In the genomic region with DNA sequence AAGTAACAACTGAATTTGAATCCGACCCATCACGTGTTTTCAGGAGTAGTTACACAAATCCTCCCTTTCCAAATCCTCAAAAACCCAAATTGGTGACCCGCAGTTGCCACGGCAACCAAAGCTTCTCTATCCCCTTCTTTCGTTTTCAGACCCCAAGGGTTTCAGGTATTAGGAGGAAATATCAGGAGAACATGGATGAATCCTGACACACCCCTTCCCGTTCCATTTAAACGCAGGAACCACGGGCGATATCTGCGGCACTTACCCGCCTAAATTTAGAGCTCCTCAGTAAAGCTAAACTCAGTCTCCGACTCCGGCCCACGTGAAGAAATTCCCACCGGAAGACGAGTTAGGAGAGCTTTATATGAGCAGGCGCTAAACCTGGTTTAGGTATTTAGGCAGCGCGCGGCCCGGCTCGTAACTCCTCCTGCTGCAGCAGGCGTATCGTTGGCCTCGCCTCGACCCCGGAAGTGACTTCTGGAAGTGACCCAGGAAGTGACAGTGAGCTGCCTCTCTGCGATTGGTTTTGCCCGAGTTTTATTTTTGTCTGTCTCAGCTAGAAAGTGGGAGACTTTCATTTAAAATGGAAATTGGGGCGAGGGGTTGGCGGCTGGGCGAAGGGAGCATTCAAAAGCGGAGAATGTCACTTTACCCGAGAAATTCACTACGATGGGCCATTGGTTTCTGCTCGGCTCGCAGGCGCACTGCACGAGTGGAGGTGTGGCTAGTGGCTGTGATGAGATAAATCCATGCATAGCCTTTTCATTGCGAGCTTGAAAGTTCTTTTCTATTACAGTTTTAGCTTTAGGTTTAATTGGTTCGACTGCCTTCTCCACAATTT, we compare ENCODE assay signal across 8 cellular contexts. TPM values are rescaled to one million over a fixed set of nuclear protein-coding genes. Genes with fewer than 3 reads are reported as not detected.
DNase-seq lines count a peak whose midpoint lies in the region; ATAC-seq and TF ChIP-seq lines count a peak whose summit lies in the region.

A gene (minus strand): TSS at position 472 of the 841 bp plus-strand sequence.

- H3K4me3 Mint-ChIP-seq in naive thymus-derived CD8-positive, alpha-beta T cell = peak within 1 kb of the TSS; percentile 92 to 99 (median 98)

- peak; percentile 99 for ATAC-seq in GM21825 (IDR thresholded peaks at IDR 0.05; ENCODE audit: unreplicated experiment)
- ATAC-seq in naive thymus-derived CD8-positive, alpha-beta T cell = peak; percentile 99

- DNase-seq in Daoy (ENCODE audit: low read depth) (peak; percentile 92), RWPE1 (ENCODE audit: low spot score) (peak; percentile 86), fibroblast of mammary gland (ENCODE audit: low read depth) (peak; percentile 78)
- peak; percentile 67 to 77 for DNase-seq in activated T-helper 1 cell treated with anti-CD3 and anti-CD28 coated beads, Interleukin-2, amount 50 U/mL, for 16 hours (ENCODE audit: low read depth in 1 of 2, low spot score in 1 of 2)
- DNase-seq in naive thymus-derived CD8-positive, alpha-beta T cell = peak; percentile 74 to 95 (median 84)
- DNase-seq in stimulated activated naive CD4-positive, alpha-beta T cell (lab: John Stamatoyannopoulos, UW) = peak; percentile 74 to 88 (median 84)

- no peaks in the 10 kb centered on the region for H3K9me3 ChIP-seq in KOPT-K1 (ENCODE audit: insufficient read depth, low read length, poor library complexity, severe bottlenecking)

- peaks cover 16 to 55% (median 48%) of the 10 kb centered on the region in 4 donors for H3K4me1 Mint-ChIP-seq in naive thymus-derived CD8-positive, alpha-beta T cell

- peak within 1 kb of the TSS; percentile 94 to 100 (median 98) for H3K27ac Mint-ChIP-seq in naive thymus-derived CD8-positive, alpha-beta T cell

- CTCF ChIA-PET in RWPE1 (lab: Yijun Ruan, JAX) = interaction anchor here (0.6 to 1.1 kb wide), 3 partner anchors 9 to 1255 kb away, joined by 3 to 5 read pairs (median 4); no protein-coding TSS in a partner anchor

- no peaks in the 10 kb centered on the region for H3K9me3 Mint-ChIP-seq in naive thymus-derived CD8-positive, alpha-beta T cell

- H3K36me3 ChIP-seq in KOPT-K1 (ENCODE audit: insufficient read depth, low read length) = peaks cover 34% of the 10 kb centered on the region

- peaks cover 6 to 28% (median 14%) of the 10 kb centered on the region in 3 donors for H3K36me3 Mint-ChIP-seq in naive thymus-derived CD8-positive, alpha-beta T cell

- POLR2A ChIA-PET in RWPE1 (lab: Yijun Ruan, JAX; ENCODE audit: low non-redundant PET) = no interaction called here
- POLR2A ChIA-PET in naive thymus-derived CD8-positive, alpha-beta T cell (lab: Charles Lee) = interaction anchor here (0.6 to 3.1 kb wide), 8 partner anchors 10 to 123 kb away, joined by 3 to 15 read pairs (median 8); a partner anchor contains a TSS

- peak within 1 kb of the TSS; percentile 95 for H3K4me3 ChIP-seq in fibroblast of mammary gland (ENCODE audit: control insufficient read depth, low read depth, low read length)

- TF ChIP-seq CTCF in RWPE1 (conservative IDR thresholded peaks at IDR 0.05; ENCODE audit: low read depth) (no peak), fibroblast of mammary gland (conservative IDR thresholded peaks at IDR 0.05; ENCODE audit: control insufficient read depth, insufficient read depth, low read depth, low read length) (no peak)

- no peaks in the 10 kb centered on the region for H3K27me3 Mint-ChIP-seq in naive thymus-derived CD8-positive, alpha-beta T cell

- H3K27ac ChIP-seq in KOPT-K1 (ENCODE audit: low read depth, low read length, poor library complexity, severe bottlenecking) (peak within 1 kb of the TSS; percentile 69), RWPE1 (peak within 1 kb of the TSS; percentile 77)

RNA-seq across cellular contexts. Expression of the gene that starts here (rescaled TPM):
- 36.3 and 51.9 TPM in 2 replicates for total RNA-seq in Daoy (2014; rRNA removed; shearing (Covaris generic))
- total RNA-seq in naive thymus-derived CD8-positive, alpha-beta T cell = 10 to 100 TPM; 13.4 to 16.4 TPM
- polyA plus RNA-seq in naive thymus-derived CD8-positive, alpha-beta T cell = 1 to 10 TPM; 2.7 to 5.8 (median 5.5) TPM

Comparison
In these comparisons a context has a peak if more than half of its experiments do, and no peak if none do; other contexts are left out.
1. Peak in every context shown above with its lines: DNase-seq, ATAC-seq, H3K4me3 ChIP-seq and H3K27ac ChIP-seq.